11 cellular contexts compared by ENCODE assay signal in genomic region chr3:169133178-169134161, GRCh38.
DNase-seq lines count a peak whose midpoint lies in the region; ATAC-seq and TF ChIP-seq lines count a peak whose summit lies in the region.
"Had no signal": no experiment of that assay in that cellular context is flagged by ENCODE, and none has a peak within 500 bp of the region (broad histone marks: within the 10 kb centered on the region; RNA-seq: fewer than 3 reads in every experiment).

No MANE protein-coding gene starts in this region.

- H3K4me1 ChIP-seq in gastrocnemius medialis, result peaks cover 0 to 4% of the 10 kb centered on the region in 2 donors

- no peaks in the 10 kb centered on the region for H3K9me3 ChIP-seq in gastrocnemius medialis

- peak overlapping the region; percentile 23 to 60 (median 46) for H3K27ac ChIP-seq in gastrocnemius medialis

- peak in 1 of 2 donors; percentile 52 for ATAC-seq in gastrocnemius medialis
- ATAC-seq in GM18861 (IDR thresholded peaks at IDR 0.05; ENCODE audit: unreplicated experiment), result no peak

- no peak for TF ChIP-seq POLR2A in gastrocnemius medialis (IDR thresholded peaks at IDR 0.05)

- intact Hi-C loops in gastrocnemius medialis (cut with DNase I; ENCODE audit: low total_unique reads), result no loop called here

- DNase-seq in NCI-H2196 (lab: John Stamatoyannopoulos, UW; ENCODE audit: unreplicated experiment), result peak; percentile 11
- no peak for DNase-seq in NCI-H2196 treated with DMSO at 0.1 percent for 48 hours (lab: John Stamatoyannopoulos, UW; ENCODE audit: unreplicated experiment)
- DNase-seq in NCI-H774 (lab: John Stamatoyannopoulos, UW), result peak; percentile 11
- peak; percentile 44 for DNase-seq in epithelial cell of esophagus (ENCODE audit: low read depth)
- no peak for DNase-seq in gastrocnemius medialis
- no peak for DNase-seq in NCI-H226
- no peak for DNase-seq in epidermal melanocyte (ENCODE audit: insufficient read length, low spot score)
- DNase-seq: activated CD4-positive, alpha-beta T cell treated with anti-CD3 and anti-CD28 coated beads, Interleukin-2, amount 10 ng/mL, durations not matched to agents 7 days and 5 days; CD4-positive, CD25-positive, alpha-beta regulatory T cell; right cardiac atrium had no signal

- H3K27me3 ChIP-seq in gastrocnemius medialis, result peaks cover 0 to 15% (median 4%) of the 10 kb centered on the region in 3 donors

- H3K36me3 ChIP-seq in gastrocnemius medialis, result no peaks in the 10 kb centered on the region

- peak; percentile 42 for TF ChIP-seq CTCF in epithelial cell of esophagus (IDR thresholded peaks at IDR 0.05; ENCODE audit: insufficient read depth, low read depth, low read length, missing control alignments)
- peak in 2 of 5 experiments; percentile 29 to 44 for TF ChIP-seq CTCF in gastrocnemius medialis (IDR thresholded peaks at IDR 0.05 in 4 of 5, conservative IDR thresholded peaks at IDR 0.05 in 1 of 5)

- H3K4me3 ChIP-seq in epithelial cell of esophagus (ENCODE audit: low read length) (no peak overlapping the region), gastrocnemius medialis (no peak overlapping the region)

- in situ Hi-C loops in gastrocnemius medialis (cut with MboI; ENCODE audit: low sequenced_read_pairs in 4 of 4), result loop anchor here in 2 of 4 donors (25.0 kb wide), 1 partner anchor 529 kb away; the partner anchor contains the start of gene MECOM (in 2 of the 2)

Comparison
In these comparisons a context has a peak if more than half of its experiments do, and no peak if none do; other contexts are left out.
1. DNase-seq: peak in NCI-H2196 (single experiment), NCI-H774 (single experiment) and epithelial cell of esophagus (single experiment); none in NCI-H2196 treated with DMSO at 0.1 percent for 48 hours (single experiment), gastrocnemius medialis (0 of 2), NCI-H226 (single experiment) and epidermal melanocyte (single experiment).